ENCODE assay signal across 35 cellular contexts in genomic region chr7:46195934-46196333, GRCh38.
DNase-seq lines count a peak whose midpoint lies in the region; ATAC-seq, FAIRE-seq and TF ChIP-seq lines count a peak whose summit lies in the region.
"Had no signal": no experiment of that assay in that cellular context is flagged by ENCODE, and none has a peak within 500 bp of the region (broad histone marks: within the 10 kb centered on the region; RNA-seq: fewer than 3 reads in every experiment).

No MANE protein-coding gene starts in this region.

- H3K9ac ChIP-seq in HepG2 (ENCODE audit: insufficient read depth, low read depth, low read length), result no peak overlapping the region
- no peak overlapping the region for H3K9ac ChIP-seq in IMR-90 (ENCODE audit: low read depth, low read length)
- no peak overlapping the region for H3K9ac ChIP-seq in astrocyte (ENCODE audit: low read length)
- H3K9ac ChIP-seq: BLaER1; BLaER1 treated with 17β-estradiol and CSF1 and Interleukin-3, amounts not matched to agents 10 nM and 100 nM had no signal

- H2AFZ ChIP-seq in HepG2 (ENCODE audit: low read length) (no peak overlapping the region), IMR-90 (replicated peaks; ENCODE audit: low read length, poor library complexity) (no peak overlapping the region), astrocyte (ENCODE audit: low read depth, low read length) (no peak overlapping the region)

- H2AK9ac ChIP-seq in IMR-90 (replicated peaks; ENCODE audit: low read depth, low read length, poor library complexity), result no peak overlapping the region

- H3K27me3 ChIP-seq in HepG2 (ENCODE audit: control insufficient read depth in 1 of 2, insufficient read depth in 2 of 2, low read length in 2 of 2) (no peaks in the 10 kb centered on the region), right lobe of liver (no peaks in the 10 kb centered on the region), IMR-90 (ENCODE audit: control insufficient read depth, insufficient read depth, low read length) (no peaks in the 10 kb centered on the region), astrocyte (ENCODE audit: insufficient read depth, low read length) (no peaks in the 10 kb centered on the region)
- H3K27me3 ChIP-seq: BE2C; BLaER1; BLaER1 treated with 17β-estradiol and CSF1 and Interleukin-3, amounts not matched to agents 10 nM and 100 nM had no signal

- dilution Hi-C loops in IMR-90 (cut with HindIII; ENCODE audit: low sequenced_read_pairs, unreplicated experiment), result no loop called here

- no peak overlapping the region for H3K23ac ChIP-seq in IMR-90 (ENCODE audit: low read depth, low read length)

- H3K4ac ChIP-seq in IMR-90 (ENCODE audit: low read depth, low read length), result 0 out of 2 replicates have a peak overlapping the region, but pooled peaks have one; percentile 0

- peak overlapping the region; percentile 58 for H2BK120ac ChIP-seq in IMR-90 (ENCODE audit: low read depth, low read length)

- H3K4me3 Mint-ChIP-seq in astrocyte (ENCODE audit: unreplicated experiment), result no peak overlapping the region
- H3K4me3 Mint-ChIP-seq: B cell; CD14-positive monocyte; CD4-positive, alpha-beta memory T cell; CD4-positive, alpha-beta T cell; CD4-positive, CD25-positive, alpha-beta regulatory T cell; CD8-positive, alpha-beta memory T cell; CD8-positive, alpha-beta T cell had no signal

- TF ChIP-seq RAD21 in HepG2 (CRISPR knock-in tag; IDR thresholded peaks at IDR 0.05) (no peak), IMR-90 (IDR thresholded peaks at IDR 0.05; ENCODE audit: low read length) (no peak)

- no peak overlapping the region for H3K4me2 ChIP-seq in HepG2 (ENCODE audit: low read depth, low read length)
- no peak overlapping the region for H3K4me2 ChIP-seq in IMR-90 (ENCODE audit: low read depth, low read length)
- no peak overlapping the region for H3K4me2 ChIP-seq in astrocyte (ENCODE audit: low read length)
- H3K4me2 ChIP-seq: A549; BLaER1; BLaER1 treated with 17β-estradiol and CSF1 and Interleukin-3, amounts not matched to agents 10 nM and 100 nM had no signal

- no peak overlapping the region; the same call in 1 of the 2 replicates for H3K18ac ChIP-seq in IMR-90 (ENCODE audit: low read depth, low read length)

- H3K4me1 Mint-ChIP-seq in astrocyte (ENCODE audit: low read depth, unreplicated experiment), result peaks cover 16% of the 10 kb centered on the region
- H3K4me1 Mint-ChIP-seq: B cell; CD14-positive monocyte; CD4-positive, alpha-beta memory T cell; CD4-positive, CD25-positive, alpha-beta regulatory T cell; CD8-positive, alpha-beta memory T cell had no signal

- H3K36me3 ChIP-seq in HepG2 (replicated peaks in 1 of 2; ENCODE audit: control insufficient read depth in 1 of 2, insufficient read depth in 2 of 2, low read length in 2 of 2), result no peaks in the 10 kb centered on the region
- no peaks in the 10 kb centered on the region for H3K36me3 ChIP-seq in right lobe of liver
- H3K36me3 ChIP-seq in IMR-90 (ENCODE audit: control insufficient read depth, insufficient read depth, low read length), result no peaks in the 10 kb centered on the region
- H3K36me3 ChIP-seq in astrocyte (ENCODE audit: insufficient read depth, low read length), result no peaks in the 10 kb centered on the region
- H3K36me3 ChIP-seq: BE2C; BLaER1; BLaER1 treated with 17β-estradiol and CSF1 and Interleukin-3, amounts not matched to agents 10 nM and 100 nM had no signal

- no peaks in the 10 kb centered on the region for H3K9me3 Mint-ChIP-seq in astrocyte (ENCODE audit: unreplicated experiment)
- H3K9me3 Mint-ChIP-seq: CD4-positive, alpha-beta T cell; CD8-positive, alpha-beta T cell had no signal

- no peak overlapping the region for H3K14ac ChIP-seq in IMR-90 (replicated peaks; ENCODE audit: low read depth, low read length)

- POLR2A ChIA-PET in HepG2 (lab: Yijun Ruan, JAX) (no interaction called here), IMR-90 (lab: Charles Lee; ENCODE audit: unreplicated experiment) (interaction anchor here (0.6 kb wide), 1 partner anchor 56 kb away, joined by 3 read pairs; no protein-coding TSS in a partner anchor)

- no peak overlapping the region for H4K8ac ChIP-seq in IMR-90 (ENCODE audit: low read depth in 2 of 2, low read length in 2 of 2)

- H3K4me1 ChIP-seq in HepG2 (ENCODE audit: insufficient read depth, low read length), result no peaks in the 10 kb centered on the region
- no peaks in the 10 kb centered on the region for H3K4me1 ChIP-seq in right lobe of liver
- peaks cover 13% of the 10 kb centered on the region for H3K4me1 ChIP-seq in IMR-90 (ENCODE audit: control insufficient read depth, insufficient read depth, low read length)
- peaks cover 17% of the 10 kb centered on the region for H3K4me1 ChIP-seq in astrocyte (ENCODE audit: insufficient read depth, low read length)
- H3K4me1 ChIP-seq: A549; BE2C; BLaER1; BLaER1 treated with 17β-estradiol and CSF1 and Interleukin-3, amounts not matched to agents 10 nM and 100 nM; Caco-2 had no signal

- no peak overlapping the region for H4K91ac ChIP-seq in IMR-90 (ENCODE audit: insufficient read depth, low read depth, low read length)

- H3K27ac ChIP-seq in HepG2 (ENCODE audit: extremely low read length, insufficient read depth, low read length) (no peak overlapping the region), right lobe of liver (no peak overlapping the region), IMR-90 (ENCODE audit: insufficient read depth, low read length) (no peak overlapping the region), astrocyte (ENCODE audit: low read depth, low read length) (no peak overlapping the region)
- H3K27ac ChIP-seq: 22Rv1; A549; BLaER1; BLaER1 treated with 17β-estradiol and CSF1 and Interleukin-3, amounts not matched to agents 10 nM and 100 nM; C4-2B had no signal

- CTCF ChIA-PET in HepG2 (lab: Yijun Ruan, JAX; ENCODE audit: low intra/inter-chr PET ratio, low total read pairs) (no interaction called here), IMR-90 (lab: Yijun Ruan, JAX) (no interaction called here)

- DNase-seq in HepG2 (ENCODE audit: low spot score), result no peak
- no peak for DNase-seq in right lobe of liver
- DNase-seq in IMR-90, result no peak
- DNase-seq in astrocyte (ENCODE audit: low read depth), result no peak
- DNase-seq in DMS53 treated with DMSO at 0.1 percent for 48 hours (lab: John Stamatoyannopoulos, UW; ENCODE audit: unreplicated experiment), result no peak
- DNase-seq: 8988T; ACHN; AML-193; BE2C; C1 segment of cervical spinal cord; Caco-2; Calu3; CD4-positive, alpha-beta memory T cell; CD4-positive, alpha-beta T cell; CD4-positive, CD25-positive, alpha-beta regulatory T cell; CD8-positive, alpha-beta memory T cell; CD8-positive, alpha-beta T cell; COR-L47; DMS 273 treated with DMSO at 0.1 percent for 48 hours; DMS153; DMS53; DMS79; DMS79 treated with DMSO at 0.1 percent for 48 hours; DND-41; EL had no signal

- peak overlapping the region; percentile 75; the same call in 1 of the 2 replicates for H2BK20ac ChIP-seq in IMR-90 (ENCODE audit: low read depth, low read length)

- H3K27ac Mint-ChIP-seq in astrocyte (ENCODE audit: unreplicated experiment), result peak overlapping the region; percentile 1
- H3K27ac Mint-ChIP-seq: B cell; CD14-positive monocyte; CD4-positive, alpha-beta memory T cell; CD4-positive, alpha-beta T cell; CD4-positive, CD25-positive, alpha-beta regulatory T cell; CD8-positive, alpha-beta memory T cell; CD8-positive, alpha-beta T cell had no signal

- H3K4me3 ChIP-seq in HepG2 (replicated peaks in 1 of 3; ENCODE audit: insufficient read depth in 1 of 3, low read depth in 2 of 3, low read length in 3 of 3) (no peak overlapping the region), right lobe of liver (no peak overlapping the region), IMR-90 (ENCODE audit: insufficient read depth, low read depth, low read length) (no peak overlapping the region), astrocyte (ENCODE audit: insufficient read depth, low read depth, low read length) (no peak overlapping the region)
- H3K4me3 ChIP-seq: A549; BLaER1; BLaER1 treated with 17β-estradiol and CSF1 and Interleukin-3, amounts not matched to agents 10 nM and 100 nM had no signal

- H2BK15ac ChIP-seq in IMR-90 (ENCODE audit: low read depth, low read length), result peak overlapping the region; percentile 90; the same call in 2 of the 3 replicates

- 3% methylated on average over 3 of the region's 3 CpGs for WGBS in HepG2 (ENCODE audit: low lambda C conversion rate)
- WGBS in right lobe of liver (ENCODE audit: insufficient coverage, low coverage, low lambda C conversion rate, missing lambda C conversion rate), result 57% methylated on average over 3 of the region's 3 CpGs
- 100% methylated on average over 1 of the region's 3 CpGs; no CpG with 5 or more reads in 1 of the 2 experiments for WGBS in IMR-90 (ENCODE audit: extremely low coverage in 2 of 2, insufficient read length in 1 of 2), 2 experiments

- intact Hi-C loops in HepG2 (cut with micrococcal nuclease; ENCODE audit: unreplicated experiment), result no loop called here
- intact Hi-C loops in right lobe of liver (cut with DNase I), result no loop called here
- intact Hi-C loops in IMR-90 (cut with micrococcal nuclease), result no loop called here

- H3K27me3 Mint-ChIP-seq in astrocyte (ENCODE audit: low read depth, unreplicated experiment), result no peaks in the 10 kb centered on the region
- H3K27me3 Mint-ChIP-seq: B cell; CD4-positive, alpha-beta memory T cell; CD4-positive, alpha-beta T cell; CD4-positive, CD25-positive, alpha-beta regulatory T cell had no signal

- H2AK5ac ChIP-seq in IMR-90 (ENCODE audit: low read depth, low read length), result peak overlapping the region; percentile 79; the same call in 1 of the 2 replicates

- ATAC-seq in HepG2 (no peak), right lobe of liver (no peak), IMR-90 (ENCODE audit: low read depth) (no peak), GM21515 (IDR thresholded peaks at IDR 0.05; ENCODE audit: unreplicated experiment) (no peak)
- ATAC-seq: A549; CD8-positive, alpha-beta T cell had no signal

- no peaks in the 10 kb centered on the region for H3K79me2 ChIP-seq in HepG2 (ENCODE audit: insufficient read depth, low read length)
- no peaks in the 10 kb centered on the region for H3K79me2 ChIP-seq in astrocyte (ENCODE audit: insufficient read depth, low read length)

- no peak for TF ChIP-seq CTCF in HepG2 (CRISPR knock-in tag; IDR thresholded peaks at IDR 0.05)
- TF ChIP-seq CTCF in right lobe of liver (IDR thresholded peaks at IDR 0.05), result no peak
- TF ChIP-seq CTCF in IMR-90 (conservative IDR thresholded peaks at IDR 0.05; ENCODE audit: low read depth, low read length), result no peak
- TF ChIP-seq CTCF in astrocyte (IDR thresholded peaks at IDR 0.05; ENCODE audit: insufficient read depth, low read depth, low read length), result no peak

- H3K56ac ChIP-seq in IMR-90 (ENCODE audit: extremely low read depth, insufficient read depth, low read length), result no peak overlapping the region

- H3K79me1 ChIP-seq in IMR-90 (ENCODE audit: low read depth in 1 of 2, low read length in 2 of 2), result no peaks in the 10 kb centered on the region

- H3K36me3 Mint-ChIP-seq in astrocyte (ENCODE audit: low read depth, unreplicated experiment), result no peaks in the 10 kb centered on the region
- H3K36me3 Mint-ChIP-seq: CD14-positive monocyte; CD4-positive, alpha-beta memory T cell; CD4-positive, CD25-positive, alpha-beta regulatory T cell; CD8-positive, alpha-beta memory T cell; CD8-positive, alpha-beta T cell had no signal

- H4K20me1 ChIP-seq in HepG2 (ENCODE audit: insufficient read depth, low read length) (no peaks in the 10 kb centered on the region), IMR-90 (ENCODE audit: insufficient read depth, low read length) (no peaks in the 10 kb centered on the region), astrocyte (ENCODE audit: insufficient read depth, low read length) (no peaks in the 10 kb centered on the region)
- H4K20me1 ChIP-seq: BLaER1; BLaER1 treated with 17β-estradiol and CSF1 and Interleukin-3, amounts not matched to agents 10 nM and 100 nM had no signal

- in situ Hi-C loops in HepG2 (cut with HindIII; ENCODE audit: extremely low pct_ligation_motif_present, low pct_unique_long_range_greater_than_20kb), result no loop called here
- in situ Hi-C loops in IMR-90 (cut with MboI; ENCODE audit: low sequenced_read_pairs), result no loop called here

- peaks cover 14% of the 10 kb centered on the region for H3K9me1 ChIP-seq in IMR-90 (ENCODE audit: insufficient read depth, low read length)

- peak overlapping the region; percentile 45; the same call in 1 of the 2 replicates for H4K5ac ChIP-seq in IMR-90 (ENCODE audit: low read depth, low read length)

- TF ChIP-seq POLR2A in HepG2 (IDR thresholded peaks at IDR 0.05; ENCODE audit: insufficient read depth in 1 of 2, low read depth in 2 of 2, low read length in 2 of 2) (no peak), right lobe of liver (IDR thresholded peaks at IDR 0.05) (no peak), IMR-90 (IDR thresholded peaks at IDR 0.05; ENCODE audit: low read depth, low read length) (no peak)

- H3K9me3 ChIP-seq in HepG2 (ENCODE audit: low read length), result no peaks in the 10 kb centered on the region
- H3K9me3 ChIP-seq in right lobe of liver, result no peaks in the 10 kb centered on the region
- no peaks in the 10 kb centered on the region for H3K9me3 ChIP-seq in IMR-90 (ENCODE audit: control insufficient read depth, insufficient read depth, low read length)
- H3K9me3 ChIP-seq in astrocyte (ENCODE audit: insufficient read depth, low read depth, low read length), result no peaks in the 10 kb centered on the region
- H3K9me3 ChIP-seq: A549; BE2C; BLaER1; BLaER1 treated with 17β-estradiol and CSF1 and Interleukin-3, amounts not matched to agents 10 nM and 100 nM; Caco-2 had no signal

- FAIRE-seq in HepG2 (lab: Jason Lieb, UNC) (no peak), astrocyte (lab: Jason Lieb, UNC) (no peak)
- FAIRE-seq: A204.1, A549, D721Med had no signal

- H2BK5ac ChIP-seq in IMR-90 (ENCODE audit: low read depth, low read length, poor library complexity, severe bottlenecking), result no peak overlapping the region

- no peak for TF ChIP-seq EP300 in HepG2 (IDR thresholded peaks at IDR 0.05; ENCODE audit: low read depth in 2 of 2, low read length in 2 of 2)
- TF ChIP-seq EP300 in HepG2 (CRISPR knock-in tag; IDR thresholded peaks at IDR 0.05; ENCODE audit: borderline replicate concordance), result no peak

- BruUV-seq in HepG2 (replicated peaks; lab: Mats Ljungman, UMichigan) (no TSS peak), IMR-90 (replicated peaks; lab: Mats Ljungman, UMichigan) (no TSS peak)
